In the genomic region with DNA sequence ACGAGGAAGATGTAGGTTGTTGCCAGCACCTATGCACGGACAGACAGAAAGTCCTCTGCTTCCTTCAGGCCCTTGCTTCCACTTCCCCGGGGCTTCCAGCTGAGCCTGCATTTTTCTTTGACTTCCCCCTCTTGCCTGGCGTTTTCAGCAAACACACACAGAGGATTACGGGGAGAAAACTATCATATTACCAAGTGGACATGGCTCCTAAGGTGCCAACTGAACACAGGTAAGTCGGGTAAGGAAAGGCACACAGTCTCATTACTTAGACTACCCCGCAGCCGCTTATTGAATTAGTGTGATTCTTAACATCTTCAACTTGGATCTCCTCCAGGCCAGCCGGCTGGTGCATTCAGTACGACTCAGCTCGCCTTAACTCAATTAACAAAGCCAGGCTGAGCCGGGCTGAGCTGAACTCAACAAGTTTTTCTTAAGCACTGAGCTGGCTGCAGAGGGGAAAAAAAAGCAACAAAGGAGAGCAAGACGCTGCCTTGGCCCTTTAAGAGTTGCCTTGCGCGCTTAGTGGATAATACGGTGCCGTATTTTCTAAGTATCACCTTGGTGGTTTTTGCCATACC, we compare ENCODE assay signal across 8 cellular contexts. TPM values are rescaled to one million over a fixed set of nuclear protein-coding genes. Genes with fewer than 3 reads are reported as not detected.
DNase-seq lines count a peak whose midpoint lies in the region; ATAC-seq and TF ChIP-seq lines count a peak whose summit lies in the region.

No MANE protein-coding gene starts in this region.

- TF ChIP-seq POLR2A in esophagus squamous epithelium (IDR thresholded peaks at IDR 0.05) = no peak

- no peaks in the 10 kb centered on the region for H3K27me3 Mint-ChIP-seq in osteocyte (ENCODE audit: unreplicated experiment)
- H3K27me3 Mint-ChIP-seq in effector memory CD8-positive, alpha-beta T cell = no peaks in the 10 kb centered on the region

- no peaks in the 10 kb centered on the region for H3K9me3 ChIP-seq in esophagus squamous epithelium

- peaks cover 52% of the 10 kb centered on the region for H3K4me1 Mint-ChIP-seq in osteocyte (ENCODE audit: unreplicated experiment)
- H3K4me1 Mint-ChIP-seq in effector memory CD8-positive, alpha-beta T cell (ENCODE audit: low read depth in 2 of 2) = peaks cover 8 to 9% of the 10 kb centered on the region in 2 donors

- intact Hi-C loops in esophagus squamous epithelium (cut with DNase I) = no loop called here

- H3K27ac Mint-ChIP-seq in osteocyte (ENCODE audit: unreplicated experiment) = peak overlapping the region; percentile 74
- H3K27ac Mint-ChIP-seq in effector memory CD8-positive, alpha-beta T cell = no peak overlapping the region

- no peak for TF ChIP-seq CTCF in esophagus squamous epithelium (IDR thresholded peaks at IDR 0.05)
- no peak for TF ChIP-seq CTCF in osteocyte (IDR thresholded peaks at IDR 0.05)

- H3K4me1 ChIP-seq in esophagus squamous epithelium = peaks cover 10 to 77% (median 56%) of the 10 kb centered on the region in 3 donors

- H3K4me3 ChIP-seq in esophagus squamous epithelium = peak overlapping the region in 1 of 4 donors; percentile 21

- WGBS in esophagus squamous epithelium, 2 donors = 13 to 20% methylated on average over 14 to 17 of the region's 17 CpGs

- H3K27me3 ChIP-seq in esophagus squamous epithelium = no peaks in the 10 kb centered on the region

- peak overlapping the region; percentile 47 to 82 (median 66) for H3K27ac ChIP-seq in esophagus squamous epithelium

- H3K4me3 Mint-ChIP-seq in osteocyte (ENCODE audit: unreplicated experiment) = no peak overlapping the region
- H3K4me3 Mint-ChIP-seq in effector memory CD8-positive, alpha-beta T cell = no peak overlapping the region

- DNase-seq in Daoy (ENCODE audit: low read depth) = peak; percentile 51
- peak; percentile 84 for DNase-seq in NCI-H69 (lab: John Stamatoyannopoulos, UW)
- DNase-seq in esophagus squamous epithelium (lab: John Stamatoyannopoulos, UW) = no peak
- DNase-seq in osteocyte (ENCODE audit: extremely low spot score, unreplicated experiment) = no peak
- DNase-seq in effector memory CD8-positive, alpha-beta T cell = no peak
- DNase-seq in HK-2 (ENCODE audit: unreplicated experiment) = no peak

- H3K9me3 Mint-ChIP-seq in osteocyte (ENCODE audit: unreplicated experiment) = no peaks in the 10 kb centered on the region
- H3K9me3 Mint-ChIP-seq in effector memory CD8-positive, alpha-beta T cell = no peaks in the 10 kb centered on the region

- H3K36me3 Mint-ChIP-seq in osteocyte (ENCODE audit: unreplicated experiment) = no peaks in the 10 kb centered on the region
- H3K36me3 Mint-ChIP-seq in effector memory CD8-positive, alpha-beta T cell (ENCODE audit: insufficient read depth) = no peaks in the 10 kb centered on the region

- H3K36me3 ChIP-seq in esophagus squamous epithelium = no peaks in the 10 kb centered on the region

- ATAC-seq in effector memory CD8-positive, alpha-beta T cell (replicated peaks) = no peak
- ATAC-seq in GM18873 (IDR thresholded peaks at IDR 0.05; ENCODE audit: low FRiP score, unreplicated experiment) (no peak), GM21423 (IDR thresholded peaks at IDR 0.05; ENCODE audit: unreplicated experiment) (no peak)

RNA-seq across cellular contexts. Expression of gene MAP1LC3B2, which starts 19.2 kb away (rescaled TPM):
- total RNA-seq in Daoy (2014; rRNA removed; shearing (Covaris generic)) = 0.17 TPM in 1 of 2 replicates, not detected in the other
- total RNA-seq in esophagus squamous epithelium (under 1 TPM in 2 of 4 donors, not detected in 2; 0.76 TPM), osteocyte (1.7 and 2.1 TPM in 2 replicates)

Comparison
In these comparisons a context has a peak if more than half of its experiments do, and no peak if none do; other contexts are left out.
1. DNase-seq: peak in Daoy (single experiment) and NCI-H69 (single experiment); none in esophagus squamous epithelium (single experiment), osteocyte (single experiment), effector memory CD8-positive, alpha-beta T cell (0 of 3) and HK-2 (single experiment).